21 cellular contexts compared by ENCODE assay signal in genomic region chr1:225506727-225507126, GRCh38.
DNase-seq lines count a peak whose midpoint lies in the region; ATAC-seq, FAIRE-seq and TF ChIP-seq lines count a peak whose summit lies in the region.
"Had no signal": no experiment of that assay in that cellular context is flagged by ENCODE, and none has a peak within 500 bp of the region (broad histone marks: within the 10 kb centered on the region; RNA-seq: fewer than 3 reads in every experiment).

No MANE protein-coding gene starts in this region.

- CTCF ChIA-PET in HEK293T (lab: Yijun Ruan, JAX): interaction anchor here (0.9 to 1.0 kb wide), 2 partner anchors 11 to 24 kb away, joined by 3 read pairs; no protein-coding TSS in a partner anchor

- H3K27me3 ChIP-seq in psoas muscle (ENCODE audit: insufficient read depth in 3 of 3, low read length in 2 of 3): no peaks in the 10 kb centered on the region
- H3K27me3 ChIP-seq: SJSA1 had no signal

- TF ChIP-seq CTCF in D721Med (IDR thresholded peaks at IDR 0.05; ENCODE audit: insufficient read depth, missing control alignments) (no peak), chondrocyte (IDR thresholded peaks at IDR 0.05) (no peak), psoas muscle (IDR thresholded peaks at IDR 0.05) (no peak)

- intact Hi-C loops in psoas muscle (cut with DNase I): no loop called here

- peaks cover 12% of the 10 kb centered on the region for H3K4me1 ChIP-seq in psoas muscle

- peak overlapping the region; percentile 47 for H3K27ac ChIP-seq in psoas muscle
- H3K27ac ChIP-seq: RWPE1, SJSA1 had no signal

- peaks cover 0 to 59% of the 10 kb centered on the region in 2 donors for H3K36me3 ChIP-seq in psoas muscle (ENCODE audit: insufficient read depth in 1 of 2, low read depth in 1 of 2)

- H3K4me3 Mint-ChIP-seq in chondrocyte (ENCODE audit: unreplicated experiment): no peak overlapping the region
- H3K4me3 Mint-ChIP-seq: B cell; CD4-positive, CD25-positive, alpha-beta regulatory T cell; H9 had no signal

- no peaks in the 10 kb centered on the region for H3K27me3 Mint-ChIP-seq in chondrocyte (ENCODE audit: low read depth)
- H3K27me3 Mint-ChIP-seq: B cell had no signal

- H3K27ac Mint-ChIP-seq in chondrocyte (ENCODE audit: unreplicated experiment): peak overlapping the region; percentile 80
- H3K27ac Mint-ChIP-seq: B cell; CD4-positive, CD25-positive, alpha-beta regulatory T cell had no signal

- H3K4me1 Mint-ChIP-seq in chondrocyte (ENCODE audit: low read depth): peaks cover 25% of the 10 kb centered on the region
- H3K4me1 Mint-ChIP-seq: B cell; CD4-positive, CD25-positive, alpha-beta regulatory T cell had no signal

- ATAC-seq in psoas muscle: no peak
- ATAC-seq: HepG2, PC-3 had no signal

- WGBS in psoas muscle, 3 donors: 94% methylated on average over 1 of the region's 1 CpG

- no peaks in the 10 kb centered on the region for H3K9me3 ChIP-seq in psoas muscle
- H3K9me3 ChIP-seq: SJSA1 had no signal

- peak; percentile 94 for FAIRE-seq in D721Med (lab: Jason Lieb, UNC)
- FAIRE-seq: HepG2 had no signal

- peaks cover 22% of the 10 kb centered on the region for H3K36me3 Mint-ChIP-seq in chondrocyte (ENCODE audit: low read depth)
- H3K36me3 Mint-ChIP-seq: CD4-positive, CD25-positive, alpha-beta regulatory T cell had no signal

- no peak overlapping the region for H3K4me3 ChIP-seq in psoas muscle
- H3K4me3 ChIP-seq: SJSA1 had no signal

- H3K9me3 Mint-ChIP-seq in chondrocyte (ENCODE audit: low read depth): no peaks in the 10 kb centered on the region
- H3K9me3 Mint-ChIP-seq: H9 had no signal

- POLR2A ChIA-PET in HEK293T (lab: Yijun Ruan, JAX): no interaction called here

- DNase-seq in D721Med (ENCODE audit: insufficient read length, low spot score) (no peak), HEK293T (ENCODE audit: extremely low spot score) (no peak), chondrocyte (ENCODE audit: low spot score) (no peak), psoas muscle (no peak), AML-193 (lab: John Stamatoyannopoulos, UW) (no peak), COLO829 (ENCODE audit: low spot score) (no peak), GM19238 (ENCODE audit: insufficient read length, low spot score) (no peak)
- no peak for DNase-seq in activated CD4-positive, alpha-beta T cell treated with anti-CD3 and anti-CD28 coated beads for 1 hour
- DNase-seq: Calu3; CD4-positive, CD25-positive, alpha-beta regulatory T cell; H9; KG1; NCI-H1048; NCI-H146; NCI-H2081; NCI-H748 treated with DMSO at 0.1 percent for 48 hours; PC-3 had no signal

TF ChIP-seq in HEK293T, 16 proteins besides CTCF, POLR2A, EP300 and RAD21:
- TF ChIP-seq SP1 (IDR thresholded peaks at IDR 0.05): no peak
- TF ChIP-seq ZNF384 (IDR thresholded peaks at IDR 0.05): peak; percentile 42; the same call in 1 of the 2 replicates
- TF ChIP-seq NFRKB (IDR thresholded peaks at IDR 0.05): no peak
- no peak for TF ChIP-seq ELF4 (IDR thresholded peaks at IDR 0.05)
- no peak for TF ChIP-seq TARDBP (IDR thresholded peaks at IDR 0.05)
- TF ChIP-seq, protein P1, sequence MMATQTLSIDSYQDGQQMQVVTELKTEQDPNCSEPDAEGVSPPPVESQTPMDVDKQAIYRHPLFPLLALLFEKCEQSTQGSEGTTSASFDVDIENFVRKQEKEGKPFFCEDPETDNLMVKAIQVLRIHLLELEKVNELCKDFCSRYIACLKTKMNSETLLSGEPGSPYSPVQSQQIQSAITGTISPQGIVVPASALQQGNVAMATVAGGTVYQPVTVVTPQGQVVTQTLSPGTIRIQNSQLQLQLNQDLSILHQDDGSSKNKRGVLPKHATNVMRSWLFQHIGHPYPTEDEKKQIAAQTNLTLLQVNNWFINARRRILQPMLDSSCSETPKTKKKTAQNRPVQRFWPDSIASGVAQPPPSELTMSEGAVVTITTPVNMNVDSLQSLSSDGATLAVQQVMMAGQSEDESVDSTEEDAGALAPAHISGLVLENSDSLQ (IDR thresholded peaks at IDR 0.05): no peak
- no peak for TF ChIP-seq FOXM1 (IDR thresholded peaks at IDR 0.05; ENCODE audit: borderline replicate concordance)
